Comparison of ENCODE assay signal across 27 cellular contexts in genomic region chr14:23169622-23170021, GRCh38. TPM values are rescaled to one million over a fixed set of nuclear protein-coding genes. Genes with fewer than 3 reads are reported as not detected.
DNase-seq lines count a peak whose midpoint lies in the region; ATAC-seq, FAIRE-seq and TF ChIP-seq lines count a peak whose summit lies in the region.
"Had no signal": no experiment of that assay in that cellular context is flagged by ENCODE, and none has a peak within 500 bp of the region (broad histone marks: within the 10 kb centered on the region; RNA-seq: fewer than 3 reads in every experiment).

No MANE protein-coding gene starts in this region.

- H3K36me3 ChIP-seq in HepG2 (replicated peaks in 1 of 2; ENCODE audit: control insufficient read depth in 1 of 2, insufficient read depth in 2 of 2, low read length in 2 of 2), result no peaks in the 10 kb centered on the region
- no peaks in the 10 kb centered on the region for H3K36me3 ChIP-seq in right lobe of liver
- no peaks in the 10 kb centered on the region for H3K36me3 ChIP-seq in uterus
- H3K36me3 ChIP-seq: BLaER1 treated with 17β-estradiol and CSF1 and Interleukin-3, amounts not matched to agents 10 nM and 100 nM had no signal

- intact Hi-C loops in HepG2 (cut with micrococcal nuclease; ENCODE audit: unreplicated experiment), result no loop called here
- intact Hi-C loops in right lobe of liver (cut with DNase I), result no loop called here
- intact Hi-C loops in uterus (cut with DNase I; ENCODE audit: low total_unique reads), result no loop called here

- 70% methylated on average over 6 of the region's 6 CpGs for WGBS in HepG2 (ENCODE audit: low lambda C conversion rate)
- 66% methylated on average over 3 of the region's 6 CpGs for WGBS in right lobe of liver (ENCODE audit: insufficient coverage, low coverage, low lambda C conversion rate, missing lambda C conversion rate)

- peaks cover 28% of the 10 kb centered on the region for H3K4me1 Mint-ChIP-seq in WTC11

- peaks cover 15% of the 10 kb centered on the region for H3K4me1 ChIP-seq in HepG2 (ENCODE audit: insufficient read depth, low read length)
- H3K4me1 ChIP-seq in right lobe of liver, result no peaks in the 10 kb centered on the region
- peaks cover 6 to 8% of the 10 kb centered on the region in 2 donors for H3K4me1 ChIP-seq in uterus

- H4K20me1 ChIP-seq in HepG2 (ENCODE audit: insufficient read depth, low read length), result no peaks in the 10 kb centered on the region
- H4K20me1 ChIP-seq: BLaER1 treated with 17β-estradiol and CSF1 and Interleukin-3, amounts not matched to agents 10 nM and 100 nM had no signal

- no peak for TF ChIP-seq POLR2A in HepG2 (IDR thresholded peaks at IDR 0.05; ENCODE audit: insufficient read depth in 1 of 2, low read depth in 2 of 2, low read length in 2 of 2)
- no peak for TF ChIP-seq POLR2A in right lobe of liver (IDR thresholded peaks at IDR 0.05)
- TF ChIP-seq POLR2A in uterus (IDR thresholded peaks at IDR 0.05), result no peak

- no peak for TF ChIP-seq CTCF in HepG2 (CRISPR knock-in tag; IDR thresholded peaks at IDR 0.05)
- no peak for TF ChIP-seq CTCF in right lobe of liver (IDR thresholded peaks at IDR 0.05)
- no peak for TF ChIP-seq CTCF in WTC11 (IDR thresholded peaks at IDR 0.05)
- TF ChIP-seq CTCF in uterus (IDR thresholded peaks at IDR 0.05), result no peak

- ATAC-seq in HepG2, result no peak
- ATAC-seq in right lobe of liver, result no peak
- no peak for ATAC-seq in WTC11
- ATAC-seq in GM19351 (IDR thresholded peaks at IDR 0.05; ENCODE audit: unreplicated experiment), result no peak
- ATAC-seq: A549; CD8-positive, alpha-beta T cell; GM12878 had no signal

- H3K4me3 Mint-ChIP-seq in WTC11, result no peak overlapping the region
- H3K4me3 Mint-ChIP-seq: B cell; CD4-positive, alpha-beta T cell; CD8-positive, alpha-beta T cell had no signal

- H3K27ac Mint-ChIP-seq in WTC11, result peak overlapping the region; percentile 65; the same call in 1 of the 2 replicates
- H3K27ac Mint-ChIP-seq: B cell; CD4-positive, alpha-beta T cell; CD8-positive, alpha-beta T cell had no signal

- no peak overlapping the region for H2AFZ ChIP-seq in HepG2 (ENCODE audit: low read length)

- TF ChIP-seq RAD21 in HepG2 (CRISPR knock-in tag; IDR thresholded peaks at IDR 0.05), result no peak

- H3K79me2 ChIP-seq in HepG2 (ENCODE audit: insufficient read depth, low read length), result no peaks in the 10 kb centered on the region

- H3K36me3 Mint-ChIP-seq in WTC11, result peaks cover 46% of the 10 kb centered on the region

- no peaks in the 10 kb centered on the region for H3K27me3 Mint-ChIP-seq in WTC11 (ENCODE audit: low read depth)
- H3K27me3 Mint-ChIP-seq: B cell had no signal

- no peaks in the 10 kb centered on the region for H3K9me3 Mint-ChIP-seq in WTC11
- H3K9me3 Mint-ChIP-seq: CD4-positive, alpha-beta T cell; CD8-positive, alpha-beta T cell had no signal

- H3K9ac ChIP-seq in HepG2 (ENCODE audit: insufficient read depth, low read depth, low read length), result no peak overlapping the region
- H3K9ac ChIP-seq: BLaER1 treated with 17β-estradiol and CSF1 and Interleukin-3, amounts not matched to agents 10 nM and 100 nM had no signal

- no peak for FAIRE-seq in HepG2 (lab: Jason Lieb, UNC)
- FAIRE-seq: A549, D721Med, GM12878, GM12892, GM18507 had no signal

- POLR2A ChIA-PET in HepG2 (lab: Yijun Ruan, JAX), result no interaction called here
- POLR2A ChIA-PET in WTC11 (lab: Charles Lee), result no interaction called here

- CTCF ChIA-PET in HepG2 (lab: Yijun Ruan, JAX; ENCODE audit: low intra/inter-chr PET ratio, low total read pairs) (interaction anchor here (2.0 kb wide), 1 partner anchor 49 kb away, joined by 5 read pairs; no protein-coding TSS in a partner anchor), WTC11 (lab: Charles Lee) (interaction anchor here (1.0 to 22.4 kb wide), 2 partner anchors 14 to 48 kb away, joined by 3 to 372 read pairs; partner anchors contain the start of gene CEBPE)

- no peak for DNase-seq in HepG2 (ENCODE audit: low spot score)
- no peak for DNase-seq in right lobe of liver
- no peak for DNase-seq in WTC11 (ENCODE audit: low spot score)
- DNase-seq in uterus, result no peak
- no peak for DNase-seq in SHP77 treated with DMSO at 0.1 percent for 48 hours (lab: John Stamatoyannopoulos, UW)
- DNase-seq: AML-193; Caco-2; Calu3; CD4-positive, alpha-beta T cell; CD8-positive, alpha-beta T cell; DMS79; DND-41; EL; GDM1 had no signal

- no peak for TF ChIP-seq EP300 in HepG2 (IDR thresholded peaks at IDR 0.05; ENCODE audit: low read depth in 2 of 2, low read length in 2 of 2)
- no peak for TF ChIP-seq EP300 in HepG2 (CRISPR knock-in tag; IDR thresholded peaks at IDR 0.05; ENCODE audit: borderline replicate concordance)

- H3K9me3 ChIP-seq in HepG2 (ENCODE audit: low read length) (no peaks in the 10 kb centered on the region), right lobe of liver (no peaks in the 10 kb centered on the region), uterus (no peaks in the 10 kb centered on the region)
- H3K9me3 ChIP-seq: A549; BLaER1 treated with 17β-estradiol and CSF1 and Interleukin-3, amounts not matched to agents 10 nM and 100 nM; Caco-2 had no signal

- H3K4me2 ChIP-seq in HepG2 (ENCODE audit: low read depth, low read length), result no peak overlapping the region
- H3K4me2 ChIP-seq: A549 had no signal

- H3K4me3 ChIP-seq in HepG2 (replicated peaks in 1 of 3; ENCODE audit: insufficient read depth in 1 of 3, low read depth in 2 of 3, low read length in 3 of 3) (no peak overlapping the region), right lobe of liver (no peak overlapping the region), uterus (no peak overlapping the region)
- H3K4me3 ChIP-seq: A549; BLaER1 treated with 17β-estradiol and CSF1 and Interleukin-3, amounts not matched to agents 10 nM and 100 nM; GM12878 had no signal

- in situ Hi-C loops in HepG2 (cut with HindIII; ENCODE audit: extremely low pct_ligation_motif_present, low pct_unique_long_range_greater_than_20kb), result no loop called here

- BruUV-seq in HepG2 (replicated peaks; lab: Mats Ljungman, UMichigan), result no TSS peak

- peaks cover 5 to 44% of the 10 kb centered on the region in 2 experiments; a peak in 3 of 5 replicates for H3K27me3 ChIP-seq in HepG2 (ENCODE audit: control insufficient read depth in 1 of 2, insufficient read depth in 2 of 2, low read length in 2 of 2)
- no peaks in the 10 kb centered on the region for H3K27me3 ChIP-seq in right lobe of liver
- no peaks in the 10 kb centered on the region for H3K27me3 ChIP-seq in uterus
- H3K27me3 ChIP-seq: BLaER1 treated with 17β-estradiol and CSF1 and Interleukin-3, amounts not matched to agents 10 nM and 100 nM had no signal

- H3K27ac ChIP-seq in HepG2 (ENCODE audit: extremely low read length, insufficient read depth, low read length) (no peak overlapping the region), right lobe of liver (no peak overlapping the region), uterus (peak overlapping the region; percentile 71 to 86)
- H3K27ac ChIP-seq: 22Rv1; A549; BLaER1 treated with 17β-estradiol and CSF1 and Interleukin-3, amounts not matched to agents 10 nM and 100 nM had no signal

RNA-seq across cellular contexts. Expression of gene SLC7A8, which starts 13.8 kb away (rescaled TPM):
- total RNA-seq in HepG2 (2016; rRNA removed; fragmentation: Illumina TruSeq; extraction: Trizol), result not detected in 2 replicates
- not detected in 2 replicates for total RNA-seq in HepG2 (2016; cell fraction: cytosol; rRNA removed; fragmentation: Illumina TruSeq; extraction: Trizol; ENCODE audit: low read depth)
- total RNA-seq in HepG2 (2016; cell fraction: insoluble cytoplasmic fraction; rRNA removed; fragmentation: Illumina TruSeq; extraction: Trizol), result not detected in 2 replicates
- total RNA-seq in HepG2 (2016; cell fraction: membrane; rRNA removed; fragmentation: Illumina TruSeq; extraction: Trizol), result not detected in 2 replicates
- total RNA-seq in HepG2 (2016; cell fraction: nucleus; rRNA removed; fragmentation: Illumina TruSeq; extraction: Trizol), result not detected in 2 replicates
- polyA plus RNA-seq in HepG2 (2011; rRNA removed), result 0.03 and 0.25 TPM in 2 replicates
- not detected in 2 replicates for polyA plus RNA-seq in HepG2 (2011; cell fraction: cytosol; rRNA removed)
- 0.03 and 0.11 TPM in 2 replicates for polyA plus RNA-seq in HepG2 (2011; cell fraction: nucleus; rRNA removed)
- not detected in 2 replicates for polyA plus RNA-seq in HepG2 (2012)
- not detected in 2 replicates for polyA plus RNA-seq in HepG2 (2016; cell fraction: cytosol; fragmentation: Illumina TruSeq; extraction: Trizol; ENCODE audit: low read depth)
- not detected in 2 replicates for polyA plus RNA-seq in HepG2 (2016; cell fraction: insoluble cytoplasmic fraction; fragmentation: Illumina TruSeq; extraction: Trizol; ENCODE audit: low read depth)
- polyA plus RNA-seq in HepG2 (2016; cell fraction: membrane; fragmentation: Illumina TruSeq; extraction: Trizol; ENCODE audit: low read depth), result not detected in 2 replicates
- polyA plus RNA-seq in HepG2 (2016; cell fraction: nucleus; fragmentation: Illumina TruSeq; extraction: Trizol; ENCODE audit: insufficient read depth, low read depth), result not detected in 2 replicates
- polyA minus RNA-seq in HepG2 (2011; rRNA and poly(A)+ RNA removed; ENCODE audit: low replicate concordance), result 1.4 TPM in 1 of 2 replicates, not detected in the other
- polyA minus RNA-seq in HepG2 (2011; cell fraction: cytosol; rRNA and poly(A)+ RNA removed), result not detected in 2 replicates
- polyA minus RNA-seq in HepG2 (2011; cell fraction: nucleus; rRNA and poly(A)+ RNA removed), result not detected in 2 replicates
- 10 to 100 TPM in 1 of 6 experiments, 1 to 10 TPM in 5; 3.2 to 10.1 (median 4.4) TPM for total RNA-seq in right lobe of liver
- 200 to 207 TPM (median 201 TPM) in 3 replicates for total RNA-seq in WTC11 (2021)
- 100 to 1,000 TPM in 1 of 4 donors, 10 to 100 TPM in 3; 15.9 to 152 (median 49.3) TPM for total RNA-seq in uterus
- total RNA-seq: Calu3 had no signal

RNA-seq across cellular contexts. Expression of gene CEBPE, which starts 50.6 kb away (rescaled TPM):
- 0.11 TPM in 1 of 2 replicates, not detected in the other for total RNA-seq in HepG2 (2016; rRNA removed; fragmentation: Illumina TruSeq; extraction: Trizol)
- total RNA-seq in HepG2 (2016; cell fraction: cytosol; rRNA removed; fragmentation: Illumina TruSeq; extraction: Trizol; ENCODE audit: low read depth), result not detected in 2 replicates
- 0.12 TPM in 1 of 2 replicates, not detected in the other for total RNA-seq in HepG2 (2016; cell fraction: insoluble cytoplasmic fraction; rRNA removed; fragmentation: Illumina TruSeq; extraction: Trizol)
- total RNA-seq in HepG2 (2016; cell fraction: membrane; rRNA removed; fragmentation: Illumina TruSeq; extraction: Trizol), result 0.17 TPM in 1 of 2 replicates, not detected in the other
- not detected in 2 replicates for total RNA-seq in HepG2 (2016; cell fraction: nucleus; rRNA removed; fragmentation: Illumina TruSeq; extraction: Trizol)
- polyA plus RNA-seq in HepG2 (2011; rRNA removed), result 0.09 and 0.10 TPM in 2 replicates
- polyA plus RNA-seq in HepG2 (2011; cell fraction: cytosol; rRNA removed), result 0.10 and 0.13 TPM in 2 replicates
- polyA plus RNA-seq in HepG2 (2011; cell fraction: nucleus; rRNA removed), result 0.10 TPM in 1 of 2 replicates, not detected in the other
- 0.09 TPM in 1 of 2 replicates, not detected in the other for polyA plus RNA-seq in HepG2 (2012)
- not detected in 2 replicates for polyA plus RNA-seq in HepG2 (2016; cell fraction: cytosol; fragmentation: Illumina TruSeq; extraction: Trizol; ENCODE audit: low read depth)
- not detected in 2 replicates for polyA plus RNA-seq in HepG2 (2016; cell fraction: insoluble cytoplasmic fraction; fragmentation: Illumina TruSeq; extraction: Trizol; ENCODE audit: low read depth)
- not detected in 2 replicates for polyA plus RNA-seq in HepG2 (2016; cell fraction: membrane; fragmentation: Illumina TruSeq; extraction: Trizol; ENCODE audit: low read depth)
- not detected in 2 replicates for polyA plus RNA-seq in HepG2 (2016; cell fraction: nucleus; fragmentation: Illumina TruSeq; extraction: Trizol; ENCODE audit: insufficient read depth, low read depth)
- 0.08 and 0.14 TPM in 2 replicates for polyA minus RNA-seq in HepG2 (2011; rRNA and poly(A)+ RNA removed; ENCODE audit: low replicate concordance)
- polyA minus RNA-seq in HepG2 (2011; cell fraction: cytosol; rRNA and poly(A)+ RNA removed), result not detected in 2 replicates
- not detected in 2 replicates for polyA minus RNA-seq in HepG2 (2011; cell fraction: nucleus; rRNA and poly(A)+ RNA removed)
- total RNA-seq in right lobe of liver, result under 1 TPM in 2 of 6 experiments, not detected in 4; 0.13 to 0.18 TPM
- not detected in 3 replicates for total RNA-seq in WTC11 (2021)
- total RNA-seq in uterus, result not detected
- total RNA-seq: A172; Caco-2; Calu3; CD4-positive, alpha-beta T cell; CD8-positive, alpha-beta T cell; Daoy; G401 had no signal
- polyA plus RNA-seq: BJ had no signal

Comparison
In these comparisons a context has a peak if more than half of its experiments do, and no peak if none do; other contexts are left out.
1. H3K27ac ChIP-seq: peak in uterus (2 of 2); none in HepG2 (single experiment) and right lobe of liver (0 of 3).